Comparison of ENCODE assay signal across 15 cellular contexts in genomic region chr12:66393890-66394289, GRCh38.
A peak's percentile ranks its signal among the peaks of the same experiment; 100 is the strongest.
DNase-seq lines count a peak whose midpoint lies in the region; ATAC-seq lines count a peak whose summit lies in the region.
"Had no signal": no experiment of that assay in that cellular context is flagged by ENCODE, and none has a peak within 500 bp of the region (broad histone marks: within the 10 kb centered on the region; RNA-seq: fewer than 3 reads in every experiment).

No MANE protein-coding gene starts in this region.

- no peak overlapping the region for H3K27ac Mint-ChIP-seq in activated naive CD4-positive, alpha-beta T cell treated with anti-CD3 and anti-CD28 coated beads, Interleukin-2, amount 50 U/mL, for 72 hours
- H3K27ac Mint-ChIP-seq in activated naive CD8-positive, alpha-beta T cell treated with anti-CD3 and anti-CD28 coated beads, Interleukin-2, amount 10 ng/mL, durations not matched to agents 7 days and 5 days = no peak overlapping the region
- H3K27ac Mint-ChIP-seq: B cell had no signal

- peak; percentile 22 to 78 for ATAC-seq in activated naive CD4-positive, alpha-beta T cell treated with anti-CD3 and anti-CD28 coated beads, Interleukin-2, amount 50 U/mL, for 72 hours
- ATAC-seq in activated naive CD8-positive, alpha-beta T cell treated with anti-CD3 and anti-CD28 coated beads, Interleukin-2, amount 10 ng/mL, durations not matched to agents 7 days and 5 days (ENCODE audit: low read depth) = peak; percentile 91
- ATAC-seq: Panc1 had no signal

- H3K4me3 Mint-ChIP-seq in activated naive CD8-positive, alpha-beta T cell treated with anti-CD3 and anti-CD28 coated beads, Interleukin-2, amount 10 ng/mL, durations not matched to agents 7 days and 5 days = peak overlapping the region; percentile 71
- H3K4me3 Mint-ChIP-seq: B cell had no signal

- no peaks in the 10 kb centered on the region for H3K9me3 Mint-ChIP-seq in activated naive CD4-positive, alpha-beta T cell treated with anti-CD3 and anti-CD28 coated beads, Interleukin-2, amount 50 U/mL, for 72 hours
- H3K9me3 Mint-ChIP-seq in activated naive CD8-positive, alpha-beta T cell treated with anti-CD3 and anti-CD28 coated beads, Interleukin-2, amount 10 ng/mL, durations not matched to agents 7 days and 5 days = no peaks in the 10 kb centered on the region

- peaks cover 14% of the 10 kb centered on the region for H3K4me1 Mint-ChIP-seq in activated naive CD8-positive, alpha-beta T cell treated with anti-CD3 and anti-CD28 coated beads, Interleukin-2, amount 10 ng/mL, durations not matched to agents 7 days and 5 days
- H3K4me1 Mint-ChIP-seq: B cell had no signal

- H3K27me3 Mint-ChIP-seq in activated naive CD8-positive, alpha-beta T cell treated with anti-CD3 and anti-CD28 coated beads, Interleukin-2, amount 10 ng/mL, durations not matched to agents 7 days and 5 days = peaks cover 49% of the 10 kb centered on the region

- no peaks in the 10 kb centered on the region for H3K36me3 Mint-ChIP-seq in activated naive CD4-positive, alpha-beta T cell treated with anti-CD3 and anti-CD28 coated beads, Interleukin-2, amount 50 U/mL, for 72 hours
- H3K36me3 Mint-ChIP-seq in activated naive CD8-positive, alpha-beta T cell treated with anti-CD3 and anti-CD28 coated beads, Interleukin-2, amount 10 ng/mL, durations not matched to agents 7 days and 5 days = no peaks in the 10 kb centered on the region

- POLR2A ChIA-PET in activated naive CD8-positive, alpha-beta T cell treated with anti-CD3 and anti-CD28 coated beads, Interleukin-2, amount 10 ng/mL, durations not matched to agents 7 days and 5 days (lab: Charles Lee) = interaction anchor here (0.6 to 1.2 kb wide), 2 partner anchors 14 to 92 kb away, joined by 3 read pairs; partner anchors contain the start of gene HELB

- no peak for DNase-seq in activated naive CD4-positive, alpha-beta T cell treated with anti-CD3 and anti-CD28 coated beads, Interleukin-2, amount 50 U/mL, for 72 hours (ENCODE audit: low spot score in 2 of 2)
- DNase-seq in activated naive CD4-positive, alpha-beta T cell (lab: John Stamatoyannopoulos, UW) = no peak
- peak; percentile 47 to 70 for DNase-seq in NCI-H524 (lab: John Stamatoyannopoulos, UW)
- DNase-seq in activated naive CD8-positive, alpha-beta T cell treated with anti-CD3 and anti-CD28 coated beads, Interleukin-2, amount 10 ng/mL, durations not matched to agents 7 days and 5 days = no peak
- no peak for DNase-seq in HUDEP-2 (lab: John Stamatoyannopoulos, UW; ENCODE audit: unreplicated experiment in 76 of 76)
- no peak for DNase-seq in HCEC 1CT
- DNase-seq in ecto neural progenitor cell (ENCODE audit: low spot score) = no peak
- DNase-seq: ACHN, DMS 273 treated with DMSO at 0.1 percent for 48 hours, EL, NCI-H1092 treated with DMSO at 0.1 percent for 48 hours, NCI-H187, Right ventricle myocardium superior had no signal

Comparison
In these comparisons a context has a peak if more than half of its experiments do, and no peak if none do; other contexts are left out.
1. DNase-seq: peak in NCI-H524 (2 of 2); none in activated naive CD4-positive, alpha-beta T cell treated with anti-CD3 and anti-CD28 coated beads, Interleukin-2, amount 50 U/mL, for 72 hours (0 of 2), activated naive CD4-positive, alpha-beta T cell (0 of 4), activated naive CD8-positive, alpha-beta T cell treated with anti-CD3 and anti-CD28 coated beads, Interleukin-2, amount 10 ng/mL, durations not matched to agents 7 days and 5 days (single experiment), HUDEP-2 (0 of 76), HCEC 1CT (single experiment) and ecto neural progenitor cell (single experiment).